In the genomic region with DNA sequence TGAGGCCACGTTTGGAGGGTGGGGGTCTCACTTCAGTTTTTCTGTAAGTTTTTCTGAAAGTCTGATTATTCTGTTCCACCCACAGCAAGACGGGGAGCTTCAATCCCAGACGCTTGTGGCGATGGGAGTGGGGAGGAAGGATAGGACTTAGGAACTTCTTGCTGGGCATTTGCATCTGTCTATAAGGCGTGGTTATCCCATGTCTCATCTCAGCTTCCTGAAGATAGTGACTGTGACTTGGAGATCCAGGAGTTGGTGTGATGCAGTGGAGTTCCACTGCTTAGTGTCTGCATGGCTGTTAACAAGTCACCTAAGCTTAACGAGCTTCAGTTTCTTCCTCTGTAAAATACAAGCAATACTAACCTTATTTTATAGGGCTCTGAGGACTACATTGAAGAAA, we compare ENCODE assay signal across 13 cellular contexts. TPM values are rescaled to one million over a fixed set of nuclear protein-coding genes. Genes with fewer than 3 reads are reported as not detected.
DNase-seq lines count a peak whose midpoint lies in the region; ATAC-seq and TF ChIP-seq lines count a peak whose summit lies in the region.
"Had no signal": no experiment of that assay in that cellular context is flagged by ENCODE, and none has a peak within 500 bp of the region (broad histone marks: within the 10 kb centered on the region; RNA-seq: fewer than 3 reads in every experiment).

No MANE protein-coding gene starts in this region.

- no peak for TF ChIP-seq POLR2A in transverse colon (IDR thresholded peaks at IDR 0.05)

- H3K4me3 ChIP-seq in mucosa of descending colon: no peak overlapping the region
- no peak overlapping the region for H3K4me3 ChIP-seq in transverse colon
- H3K4me3 ChIP-seq: K562 had no signal

- DNase-seq in mucosa of descending colon (no peak), transverse colon (no peak), germinal center (ENCODE audit: low spot score) (no peak), Right ventricle myocardium inferior (ENCODE audit: missing footprints) (no peak), NCI-H1105 treated with DMSO at 0.1 percent for 48 hours (lab: John Stamatoyannopoulos, UW) (no peak)
- DNase-seq: CD4-positive, CD25-positive, alpha-beta regulatory T cell; HCEC 1CT; NCI-H2107; NCI-H226; SHP77 treated with DMSO at 0.1 percent for 48 hours had no signal

- H3K9me3 ChIP-seq in mucosa of descending colon (no peaks in the 10 kb centered on the region), transverse colon (no peaks in the 10 kb centered on the region)

- peak overlapping the region; percentile 74 for H3K27ac ChIP-seq in C4-2B
- peak overlapping the region; percentile 99 for H3K27ac ChIP-seq in VCaP
- peak overlapping the region; percentile 67 to 79 (median 76) for H3K27ac ChIP-seq in transverse colon

- no peak for TF ChIP-seq EP300 in transverse colon (IDR thresholded peaks at IDR 0.05; ENCODE audit: low read depth)

- ATAC-seq in mucosa of descending colon (peak; percentile 13), Right ventricle myocardium inferior (no peak)
- ATAC-seq: K562 had no signal

- TF ChIP-seq CTCF in C4-2B (conservative IDR thresholded peaks at IDR 0.05) (no peak), VCaP (conservative IDR thresholded peaks at IDR 0.05) (no peak), mucosa of descending colon (IDR thresholded peaks at IDR 0.05) (no peak), transverse colon (IDR thresholded peaks at IDR 0.05) (no peak)

- intact Hi-C loops in mucosa of descending colon (cut with DNase I, micrococcal nuclease): no loop called here
- intact Hi-C loops in transverse colon (cut with DNase I; ENCODE audit: low total_unique reads): no loop called here
- intact Hi-C loops in Right ventricle myocardium inferior (cut with DNase I): no loop called here

- in situ Hi-C loops in transverse colon (cut with MboI; ENCODE audit: low pct_ligation_motif_present in 1 of 4, low pct_unique_long_range_greater_than_20kb in 1 of 4, low sequenced_read_pairs in 3 of 4): loop anchor here in 1 of 4 donors (5.0 kb wide), 1 partner anchor 34 kb away; no protein-coding TSS in a partner anchor

- H3K36me3 ChIP-seq in mucosa of descending colon (ENCODE audit: low read depth) (no peaks in the 10 kb centered on the region), transverse colon (no peaks in the 10 kb centered on the region)

- H3K4me1 ChIP-seq in mucosa of descending colon (ENCODE audit: low read depth) (peaks cover 8% of the 10 kb centered on the region), transverse colon (peaks cover 13 to 60% (median 29%) of the 10 kb centered on the region in 4 donors)

- no peaks in the 10 kb centered on the region for H3K27me3 ChIP-seq in transverse colon

- WGBS in transverse colon (ENCODE audit: low coverage in 1 of 2), 2 donors: 36 to 68% methylated on average over 1 to 6 of the region's 6 CpGs

RNA-seq across cellular contexts. Expression of gene BARX2, which starts 58.9 kb away (rescaled TPM):
- 10 to 100 TPM; 10.8 to 25.6 (median 24.6) TPM for total RNA-seq in mucosa of descending colon
- total RNA-seq in transverse colon: 1 to 10 TPM in 3 of 4 donors, under 1 TPM in 1; 1.00 to 9.2 (median 6.3) TPM
- total RNA-seq in Right ventricle myocardium inferior: not detected
- total RNA-seq: CD4-positive, CD25-positive, alpha-beta regulatory T cell; K562 had no signal
